In the genomic region with DNA sequence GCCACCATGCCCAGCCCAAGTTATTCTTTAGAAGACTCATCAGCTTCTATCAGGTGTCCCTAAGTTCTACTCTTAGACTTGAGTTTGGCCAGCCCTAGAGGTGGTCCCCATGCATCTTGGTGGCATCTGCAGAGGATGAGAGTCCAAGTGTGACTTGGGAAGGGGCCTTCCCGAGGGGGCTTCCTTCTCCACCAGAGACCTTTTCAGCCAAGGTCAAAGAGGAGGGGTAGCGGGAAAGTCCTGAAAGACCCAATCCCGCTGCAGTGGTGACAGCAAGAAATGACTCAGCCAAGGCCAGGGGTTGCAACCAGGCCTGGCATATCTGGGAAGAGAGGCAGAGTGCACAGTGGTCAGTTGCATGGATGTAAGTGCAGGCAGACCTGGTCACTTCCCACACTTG, we compare ENCODE assay signal across 20 cellular contexts.
"Had no signal": no experiment of that assay in that cellular context is flagged by ENCODE, and none has a peak within 500 bp of the region (broad histone marks: within the 10 kb centered on the region; RNA-seq: fewer than 3 reads in every experiment).

No MANE protein-coding gene starts in this region.

- H3K27me3 ChIP-seq: esophagus squamous epithelium, gastrocnemius medialis, heart right ventricle, left lung had no signal

- H3K4me3 ChIP-seq: coronary artery, dorsolateral prefrontal cortex, esophagus squamous epithelium, gastrocnemius medialis, heart right ventricle, left lung, lower lobe of right lung had no signal

- H3K36me3 Mint-ChIP-seq: memory B cell had no signal

- H3K4me1 Mint-ChIP-seq: memory B cell had no signal

- H3K4me1 ChIP-seq: esophagus squamous epithelium, gastrocnemius medialis, left lung, lower lobe of right lung had no signal

- H3K36me3 ChIP-seq: esophagus squamous epithelium, gastrocnemius medialis, heart right ventricle, left lung, lower lobe of right lung had no signal

- H3K27ac ChIP-seq: coronary artery, dorsolateral prefrontal cortex, esophagus squamous epithelium, gastrocnemius medialis, heart right ventricle, left lung, lower lobe of right lung had no signal

- DNase-seq: dermis blood vessel endothelial cell; dorsolateral prefrontal cortex; effector CD4-positive, alpha-beta T cell; effector memory CD4-positive, alpha-beta T cell; esophagus squamous epithelium; foreskin fibroblast; foreskin melanocyte; gastrocnemius medialis; glutamatergic neuron; heart right ventricle; hippocampal formation; left cardiac atrium; left lung; left ventricle myocardium superior; lower lobe of right lung; mammary epithelial cell; mesendoderm; midbrain had no signal

- H3K9me3 Mint-ChIP-seq: memory B cell had no signal

- H3K4me3 Mint-ChIP-seq: memory B cell had no signal

- H3K27ac Mint-ChIP-seq: memory B cell had no signal

- ATAC-seq: gastrocnemius medialis, heart right ventricle, left cardiac atrium, left lung, left ventricle myocardium superior, lower lobe of right lung had no signal

- H3K9me3 ChIP-seq: esophagus squamous epithelium, gastrocnemius medialis, heart right ventricle, left lung, lower lobe of right lung had no signal
